Comparison of ENCODE assay signal across 12 cellular contexts in the genomic region with DNA sequence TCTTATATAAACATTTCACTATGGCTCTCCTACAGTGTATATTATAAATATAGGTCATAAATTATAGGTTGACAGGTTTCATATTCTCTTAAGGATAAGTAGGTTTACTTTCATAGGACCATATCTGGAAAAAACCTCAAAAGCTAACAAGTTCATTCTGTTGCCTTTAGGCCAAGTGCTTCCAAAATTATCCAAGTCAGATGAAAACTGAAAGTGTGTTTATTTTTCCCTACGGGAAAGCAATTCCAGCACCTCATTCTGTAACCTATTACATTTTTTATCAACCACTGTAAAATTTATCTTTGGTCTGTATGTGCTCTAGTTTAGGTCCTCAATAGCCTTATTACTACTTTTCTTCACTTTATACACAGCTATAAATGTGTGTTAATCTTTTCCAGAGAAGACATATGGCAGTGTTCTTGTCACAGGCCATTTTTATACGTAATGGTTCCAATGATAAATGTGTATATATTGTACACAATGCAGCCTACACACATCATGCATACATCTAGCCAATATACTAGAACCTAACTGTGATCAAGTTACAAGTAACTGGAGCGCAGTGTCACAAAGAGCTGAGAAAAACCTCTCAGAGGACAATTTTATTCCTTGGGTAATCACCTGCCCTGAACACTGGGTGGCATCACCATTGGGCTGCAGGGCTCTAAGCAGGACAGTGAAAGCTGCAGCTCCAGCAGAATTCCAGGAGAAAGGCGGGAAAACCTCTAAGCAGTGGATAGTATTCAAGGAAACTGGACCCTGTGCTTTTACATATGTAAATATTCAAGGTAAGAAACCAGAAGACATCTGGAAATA.
DNase-seq lines count a peak whose midpoint lies in the region; ATAC-seq and TF ChIP-seq lines count a peak whose summit lies in the region.
"Had no signal": no experiment of that assay in that cellular context is flagged by ENCODE, and none has a peak within 500 bp of the region (broad histone marks: within the 10 kb centered on the region; RNA-seq: fewer than 3 reads in every experiment).

No MANE protein-coding gene starts in this region.

- TF ChIP-seq EP300 in transverse colon (IDR thresholded peaks at IDR 0.05; ENCODE audit: low read depth): no peak
- TF ChIP-seq EP300 in suprapubic skin (IDR thresholded peaks at IDR 0.05): no peak

- 47 to 55% methylated on average over 3 to 4 of the region's 4 CpGs for WGBS in transverse colon (ENCODE audit: low coverage in 1 of 2), 2 donors
- WGBS in suprapubic skin: 84% methylated on average over 4 of the region's 4 CpGs

- no peaks in the 10 kb centered on the region for H3K36me3 ChIP-seq in Panc1 (ENCODE audit: control insufficient read depth, insufficient read depth, low read length)
- no peaks in the 10 kb centered on the region for H3K36me3 ChIP-seq in transverse colon
- no peaks in the 10 kb centered on the region for H3K36me3 ChIP-seq in suprapubic skin
- H3K36me3 ChIP-seq: MG63 had no signal

- H3K4me3 ChIP-seq in Panc1 (ENCODE audit: low read depth in 2 of 2, low read length in 2 of 2) (no peak overlapping the region), transverse colon (no peak overlapping the region), suprapubic skin (no peak overlapping the region), coronary artery (no peak overlapping the region)
- H3K4me3 ChIP-seq: MG63 had no signal

- H3K4me1 ChIP-seq in Panc1 (ENCODE audit: control insufficient read depth, insufficient read depth, low read length): no peaks in the 10 kb centered on the region
- no peaks in the 10 kb centered on the region for H3K4me1 ChIP-seq in foreskin keratinocyte
- H3K4me1 ChIP-seq in transverse colon: peaks cover 0 to 11% (median 5%) of the 10 kb centered on the region in 4 donors
- no peaks in the 10 kb centered on the region for H3K4me1 ChIP-seq in suprapubic skin

- no peak overlapping the region for H3K27ac ChIP-seq in Panc1 (ENCODE audit: low read length)
- H3K27ac ChIP-seq in foreskin keratinocyte: no peak overlapping the region
- no peak overlapping the region for H3K27ac ChIP-seq in transverse colon
- H3K27ac ChIP-seq in suprapubic skin: no peak overlapping the region
- no peak overlapping the region for H3K27ac ChIP-seq in coronary artery

- peak; percentile 1 for DNase-seq in NCI-H82 (lab: John Stamatoyannopoulos, UW)
- DNase-seq in NCI-H82 treated with DMSO at 0.1 percent for 48 hours (lab: John Stamatoyannopoulos, UW; ENCODE audit: unreplicated experiment): no peak
- DNase-seq in Panc1 (ENCODE audit: low read depth, low spot score): no peak
- no peak for DNase-seq in foreskin keratinocyte
- peak; percentile 12 for DNase-seq in transverse colon
- no peak for DNase-seq in suprapubic skin (ENCODE audit: low spot score in 2 of 2)
- no peak for DNase-seq in inferior parietal cortex (ENCODE audit: extremely low spot score)
- DNase-seq in coronary artery (ENCODE audit: low spot score): no peak
- DNase-seq: activated CD4-positive, alpha-beta memory T cell treated with anti-CD3 and anti-CD28 coated beads, Interleukin-2, amount 10 ng/mL, durations not matched to agents 7 days and 5 days; activated gamma-delta T cell; DMS53; MG63 had no signal

- in situ Hi-C loops in Panc1 (cut with HindIII; ENCODE audit: low pct_unique_long_range_greater_than_20kb, low sequenced_read_pairs) (no loop called here), transverse colon (cut with MboI; ENCODE audit: low pct_ligation_motif_present in 1 of 4, low pct_unique_long_range_greater_than_20kb in 1 of 4, low sequenced_read_pairs in 3 of 4) (no loop called here)

- CTCF ChIA-PET in Panc1 (lab: Charles Lee): no interaction called here

- intact Hi-C loops in Panc1 (cut with micrococcal nuclease; ENCODE audit: unreplicated experiment) (no loop called here), transverse colon (cut with DNase I; ENCODE audit: low total_unique reads) (no loop called here)

- H3K27me3 ChIP-seq in Panc1 (ENCODE audit: control insufficient read depth, insufficient read depth, low read length) (no peaks in the 10 kb centered on the region), foreskin keratinocyte (no peaks in the 10 kb centered on the region), transverse colon (no peaks in the 10 kb centered on the region), suprapubic skin (no peaks in the 10 kb centered on the region)
- H3K27me3 ChIP-seq: MG63 had no signal

- ATAC-seq in Panc1 (no peak), foreskin keratinocyte (no peak)

- POLR2A ChIA-PET in Panc1 (lab: Charles Lee): no interaction called here

- H3K9me3 ChIP-seq in Panc1 (ENCODE audit: control insufficient read depth, insufficient read depth, low read depth, low read length) (no peaks in the 10 kb centered on the region), transverse colon (no peaks in the 10 kb centered on the region), suprapubic skin (no peaks in the 10 kb centered on the region)
- H3K9me3 ChIP-seq: MG63 had no signal

- BruUV-seq in Panc1 (replicated peaks; lab: Mats Ljungman, UMichigan): no TSS peak

- TF ChIP-seq CTCF in Panc1 (IDR thresholded peaks at IDR 0.05) (peak; percentile 32; the same call in 1 of the 2 replicates), foreskin keratinocyte (conservative IDR thresholded peaks at IDR 0.05) (peak; percentile 35), transverse colon (IDR thresholded peaks at IDR 0.05) (peak in 3 of 5 experiments; percentile 9 to 19 (median 19)), suprapubic skin (IDR thresholded peaks at IDR 0.05) (no peak), coronary artery (IDR thresholded peaks at IDR 0.05) (no peak)

- no peak for TF ChIP-seq POLR2A in transverse colon (IDR thresholded peaks at IDR 0.05)
- no peak for TF ChIP-seq POLR2A in suprapubic skin (IDR thresholded peaks at IDR 0.05)

Comparison
In these comparisons a context has a peak if more than half of its experiments do, and no peak if none do; other contexts are left out.
1. DNase-seq: peak in NCI-H82 (single experiment) and transverse colon (single experiment); none in NCI-H82 treated with DMSO at 0.1 percent for 48 hours (single experiment), Panc1 (single experiment), foreskin keratinocyte (0 of 2), suprapubic skin (0 of 2), inferior parietal cortex (single experiment) and coronary artery (single experiment).
2. CTCF ChIP-seq: peak in Panc1 (single experiment), foreskin keratinocyte (single experiment) and transverse colon (3 of 5); none in suprapubic skin (0 of 2) and coronary artery (single experiment).